In genomic region chr18:45456076-45457066, GRCh38 we compare ENCODE assay signal across 13 cellular contexts.
DNase-seq lines count a peak whose midpoint lies in the region; ATAC-seq, FAIRE-seq and TF ChIP-seq lines count a peak whose summit lies in the region.
"Had no signal": no experiment of that assay in that cellular context is flagged by ENCODE, and none has a peak within 500 bp of the region (broad histone marks: within the 10 kb centered on the region; RNA-seq: fewer than 3 reads in every experiment).

No MANE protein-coding gene starts in this region.

- no peak for FAIRE-seq in HTR-8/SVneo (lab: Jason Lieb, UNC)
- FAIRE-seq: bronchial epithelial cell had no signal

- DNase-seq in DMS79 (lab: John Stamatoyannopoulos, UW) (peak; percentile 88), NOMO-1 treated with dmso at 0.1 percent for 144 hours (lab: John Stamatoyannopoulos, UW; ENCODE audit: unreplicated experiment) (peak; percentile 1), left cardiac atrium (no peak), HTR-8/SVneo (ENCODE audit: insufficient read length, low spot score) (no peak), pons (ENCODE audit: low spot score) (no peak), GM20000 (ENCODE audit: low spot score) (no peak)
- DNase-seq in activated CD4-positive, alpha-beta T cell treated with anti-CD3 and anti-CD28 coated beads, Interleukin-2, amount 50 U/mL, for 1 hour: no peak
- DNase-seq: activated effector memory CD4-positive, alpha-beta T cell treated with Interleukin-2 at 50 U/mL for 16 hours; esophagus squamous epithelium; RPMI8226; stimulated activated CD8-positive, alpha-beta memory T cell treated with anti-CD3 and anti-CD28 coated beads, Interleukin-4, amount 100 ng/mL, for 48 hours had no signal

- no peak for TF ChIP-seq CTCF in GM20000 (IDR thresholded peaks at IDR 0.05; ENCODE audit: extremely low read depth, missing control alignments)

- ATAC-seq in HG03378 (IDR thresholded peaks at IDR 0.05; ENCODE audit: unreplicated experiment): peak; percentile 94
- peak; percentile 59 to 85 for ATAC-seq in left cardiac atrium

- intact Hi-C loops in left cardiac atrium (cut with DNase I): no loop called here

Comparison
In these comparisons a context has a peak if more than half of its experiments do, and no peak if none do; other contexts are left out.
1. DNase-seq: peak in DMS79 (single experiment) and NOMO-1 treated with dmso at 0.1 percent for 144 hours (single experiment); none in left cardiac atrium (single experiment), HTR-8/SVneo (single experiment), pons (single experiment), activated CD4-positive, alpha-beta T cell treated with anti-CD3 and anti-CD28 coated beads, Interleukin-2, amount 50 U/mL, for 1 hour (single experiment) and GM20000 (single experiment).